In the genomic region with DNA sequence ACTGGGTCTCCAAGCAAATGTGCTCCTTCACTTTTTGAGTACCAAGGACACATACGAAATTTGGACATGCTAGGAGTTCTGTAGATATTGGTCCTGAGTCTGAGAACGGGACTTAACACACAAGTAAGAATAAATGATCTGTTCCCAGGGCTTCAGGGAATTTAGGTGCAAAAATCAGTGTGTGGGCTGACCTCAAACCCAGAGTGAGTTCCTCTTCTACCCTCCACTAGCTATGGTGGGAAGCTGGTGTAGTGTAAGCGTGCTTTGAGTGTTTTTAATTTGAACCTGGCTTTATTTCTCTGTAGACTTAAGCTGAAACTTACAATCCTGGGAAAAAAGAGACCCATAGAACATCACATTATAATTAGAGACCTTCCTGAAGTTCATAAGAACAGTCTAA, we compare ENCODE assay signal across 3 cellular contexts.
A peak's percentile ranks its signal among the peaks of the same experiment; 100 is the strongest.
TF ChIP-seq lines count a peak whose summit lies in the region.

No MANE protein-coding gene starts in this region.

TF ChIP-seq in GM12891, 5 proteins besides CTCF, POLR2A, EP300 and RAD21:
- TF ChIP-seq PAX5 (IDR thresholded peaks at IDR 0.05; ENCODE audit: insufficient read depth, low read length, severe bottlenecking) (no peak), POU2F2 (IDR thresholded peaks at IDR 0.05; ENCODE audit: low read depth, low read length) (no peak), POLR2AphosphoS5 (IDR thresholded peaks at IDR 0.05; ENCODE audit: low read depth, low read length) (no peak), TAF1 (IDR thresholded peaks at IDR 0.05; ENCODE audit: low read depth, low read length) (no peak), SPI1 (IDR thresholded peaks at IDR 0.05; ENCODE audit: low read depth, low read length) (peak; percentile 31; the same call in 1 of the 2 replicates)

TF ChIP-seq in GM23338, 12 proteins besides CTCF, POLR2A, EP300 and RAD21:
- no peak for TF ChIP-seq EZH2phosphoT487 (IDR thresholded peaks at IDR 0.05; ENCODE audit: unreplicated experiment)
- no peak for TF ChIP-seq STAT1 (IDR thresholded peaks at IDR 0.05; ENCODE audit: unreplicated experiment)
- TF ChIP-seq CREB1 (CRISPR knock-in tag; IDR thresholded peaks at IDR 0.05; ENCODE audit: low read depth) = no peak

TF ChIP-seq in GM12878, 131 proteins besides CTCF, POLR2A, EP300 and RAD21:
- TF ChIP-seq GATAD2B (conservative IDR thresholded peaks at IDR 0.05; ENCODE audit: low read depth) (peak; percentile 46; the same call in 1 of the 2 replicates), POU2F2 (IDR thresholded peaks at IDR 0.05; ENCODE audit: borderline replicate concordance, low read depth, low read length) (no peak), MEF2B (IDR thresholded peaks at IDR 0.05; ENCODE audit: partially characterized antibody, poor library complexity, severe bottlenecking) (peak; percentile 47), IRF4 (IDR thresholded peaks at IDR 0.05; ENCODE audit: low read depth, low read length) (no peak), PAX5 (IDR thresholded peaks at IDR 0.05; ENCODE audit: borderline replicate concordance, low read depth, low read length) (peak; percentile 36; the same call in 1 of the 2 replicates), MTA2 (IDR thresholded peaks at IDR 0.05; ENCODE audit: low read depth) (peak; percentile 9; the same call in 1 of the 2 replicates), SPI1 (IDR thresholded peaks at IDR 0.05; ENCODE audit: borderline replicate concordance, insufficient read depth, low read depth, low read length) (peak; percentile 38; the same call in 1 of the 2 replicates), RUNX3 (IDR thresholded peaks at IDR 0.05; ENCODE audit: low read length) (peak; percentile 66), IKZF2 (IDR thresholded peaks at IDR 0.05) (peak in 1 of 2 experiments; percentile 34; a peak in 1 of 4 replicates)
- TF ChIP-seq, protein P1, sequence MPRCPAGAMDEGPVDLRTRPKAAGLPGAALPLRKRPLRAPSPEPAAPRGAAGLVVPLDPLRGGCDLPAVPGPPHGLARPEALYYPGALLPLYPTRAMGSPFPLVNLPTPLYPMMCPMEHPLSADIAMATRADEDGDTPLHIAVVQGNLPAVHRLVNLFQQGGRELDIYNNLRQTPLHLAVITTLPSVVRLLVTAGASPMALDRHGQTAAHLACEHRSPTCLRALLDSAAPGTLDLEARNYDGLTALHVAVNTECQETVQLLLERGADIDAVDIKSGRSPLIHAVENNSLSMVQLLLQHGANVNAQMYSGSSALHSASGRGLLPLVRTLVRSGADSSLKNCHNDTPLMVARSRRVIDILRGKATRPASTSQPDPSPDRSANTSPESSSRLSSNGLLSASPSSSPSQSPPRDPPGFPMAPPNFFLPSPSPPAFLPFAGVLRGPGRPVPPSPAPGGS (IDR thresholded peaks at IDR 0.05; ENCODE audit: borderline replicate concordance, insufficient read depth, low read depth, low read length, poor library complexity, severe bottlenecking) = peak; percentile 47
- TF ChIP-seq, protein P2, sequence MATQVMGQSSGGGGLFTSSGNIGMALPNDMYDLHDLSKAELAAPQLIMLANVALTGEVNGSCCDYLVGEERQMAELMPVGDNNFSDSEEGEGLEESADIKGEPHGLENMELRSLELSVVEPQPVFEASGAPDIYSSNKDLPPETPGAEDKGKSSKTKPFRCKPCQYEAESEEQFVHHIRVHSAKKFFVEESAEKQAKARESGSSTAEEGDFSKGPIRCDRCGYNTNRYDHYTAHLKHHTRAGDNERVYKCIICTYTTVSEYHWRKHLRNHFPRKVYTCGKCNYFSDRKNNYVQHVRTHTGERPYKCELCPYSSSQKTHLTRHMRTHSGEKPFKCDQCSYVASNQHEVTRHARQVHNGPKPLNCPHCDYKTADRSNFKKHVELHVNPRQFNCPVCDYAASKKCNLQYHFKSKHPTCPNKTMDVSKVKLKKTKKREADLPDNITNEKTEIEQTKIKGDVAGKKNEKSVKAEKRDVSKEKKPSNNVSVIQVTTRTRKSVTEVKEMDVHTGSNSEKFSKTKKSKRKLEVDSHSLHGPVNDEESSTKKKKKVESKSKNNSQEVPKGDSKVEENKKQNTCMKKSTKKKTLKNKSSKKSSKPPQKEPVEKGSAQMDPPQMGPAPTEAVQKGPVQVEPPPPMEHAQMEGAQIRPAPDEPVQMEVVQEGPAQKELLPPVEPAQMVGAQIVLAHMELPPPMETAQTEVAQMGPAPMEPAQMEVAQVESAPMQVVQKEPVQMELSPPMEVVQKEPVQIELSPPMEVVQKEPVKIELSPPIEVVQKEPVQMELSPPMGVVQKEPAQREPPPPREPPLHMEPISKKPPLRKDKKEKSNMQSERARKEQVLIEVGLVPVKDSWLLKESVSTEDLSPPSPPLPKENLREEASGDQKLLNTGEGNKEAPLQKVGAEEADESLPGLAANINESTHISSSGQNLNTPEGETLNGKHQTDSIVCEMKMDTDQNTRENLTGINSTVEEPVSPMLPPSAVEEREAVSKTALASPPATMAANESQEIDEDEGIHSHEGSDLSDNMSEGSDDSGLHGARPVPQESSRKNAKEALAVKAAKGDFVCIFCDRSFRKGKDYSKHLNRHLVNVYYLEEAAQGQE (IDR thresholded peaks at IDR 0.05; ENCODE audit: low read depth, low read length) = no peak
- TF ChIP-seq, protein P3, sequence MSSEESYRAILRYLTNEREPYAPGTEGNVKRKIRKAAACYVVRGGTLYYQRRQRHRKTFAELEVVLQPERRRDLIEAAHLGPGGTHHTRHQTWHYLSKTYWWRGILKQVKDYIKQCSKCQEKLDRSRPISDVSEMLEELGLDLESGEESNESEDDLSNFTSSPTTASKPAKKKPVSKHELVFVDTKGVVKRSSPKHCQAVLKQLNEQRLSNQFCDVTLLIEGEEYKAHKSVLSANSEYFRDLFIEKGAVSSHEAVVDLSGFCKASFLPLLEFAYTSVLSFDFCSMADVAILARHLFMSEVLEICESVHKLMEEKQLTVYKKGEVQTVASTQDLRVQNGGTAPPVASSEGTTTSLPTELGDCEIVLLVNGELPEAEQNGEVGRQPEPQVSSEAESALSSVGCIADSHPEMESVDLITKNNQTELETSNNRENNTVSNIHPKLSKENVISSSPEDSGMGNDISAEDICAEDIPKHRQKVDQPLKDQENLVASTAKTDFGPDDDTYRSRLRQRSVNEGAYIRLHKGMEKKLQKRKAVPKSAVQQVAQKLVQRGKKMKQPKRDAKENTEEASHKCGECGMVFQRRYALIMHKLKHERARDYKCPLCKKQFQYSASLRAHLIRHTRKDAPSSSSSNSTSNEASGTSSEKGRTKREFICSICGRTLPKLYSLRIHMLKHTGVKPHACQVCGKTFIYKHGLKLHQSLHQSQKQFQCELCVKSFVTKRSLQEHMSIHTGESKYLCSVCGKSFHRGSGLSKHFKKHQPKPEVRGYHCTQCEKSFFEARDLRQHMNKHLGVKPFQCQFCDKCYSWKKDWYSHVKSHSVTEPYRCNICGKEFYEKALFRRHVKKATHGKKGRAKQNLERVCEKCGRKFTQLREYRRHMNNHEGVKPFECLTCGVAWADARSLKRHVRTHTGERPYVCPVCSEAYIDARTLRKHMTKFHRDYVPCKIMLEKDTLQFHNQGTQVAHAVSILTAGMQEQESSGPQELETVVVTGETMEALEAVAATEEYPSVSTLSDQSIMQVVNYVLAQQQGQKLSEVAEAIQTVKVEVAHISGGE (CRISPR knock-in tag; IDR thresholded peaks at IDR 0.05) = no peak
- TF ChIP-seq, protein P4, sequence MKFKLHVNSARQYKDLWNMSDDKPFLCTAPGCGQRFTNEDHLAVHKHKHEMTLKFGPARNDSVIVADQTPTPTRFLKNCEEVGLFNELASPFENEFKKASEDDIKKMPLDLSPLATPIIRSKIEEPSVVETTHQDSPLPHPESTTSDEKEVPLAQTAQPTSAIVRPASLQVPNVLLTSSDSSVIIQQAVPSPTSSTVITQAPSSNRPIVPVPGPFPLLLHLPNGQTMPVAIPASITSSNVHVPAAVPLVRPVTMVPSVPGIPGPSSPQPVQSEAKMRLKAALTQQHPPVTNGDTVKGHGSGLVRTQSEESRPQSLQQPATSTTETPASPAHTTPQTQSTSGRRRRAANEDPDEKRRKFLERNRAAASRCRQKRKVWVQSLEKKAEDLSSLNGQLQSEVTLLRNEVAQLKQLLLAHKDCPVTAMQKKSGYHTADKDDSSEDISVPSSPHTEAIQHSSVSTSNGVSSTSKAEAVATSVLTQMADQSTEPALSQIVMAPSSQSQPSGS (IDR thresholded peaks at IDR 0.05; ENCODE audit: low read length) = peak; percentile 19; the same call in 1 of the 2 replicates
